In the genomic region with DNA sequence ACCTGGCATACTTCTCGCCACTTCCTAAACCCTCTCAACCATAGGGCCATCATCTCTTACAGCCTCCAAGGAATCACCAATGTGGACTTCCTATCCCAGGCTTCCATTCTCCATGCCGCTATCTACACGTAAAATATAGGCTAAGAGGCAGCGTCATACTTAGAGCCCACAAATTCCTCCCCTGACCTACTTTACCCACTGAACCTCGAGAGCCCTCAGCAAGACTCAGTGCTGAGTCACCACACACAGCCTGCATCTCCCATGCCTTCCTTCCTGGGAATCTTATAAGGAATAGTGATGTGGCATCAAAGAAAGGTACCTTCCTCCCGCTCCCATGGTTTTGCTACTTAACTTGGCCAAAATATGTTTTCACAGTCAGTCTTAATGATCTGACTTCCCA, we compare ENCODE assay signal across 26 cellular contexts.
A peak's percentile ranks its signal among the peaks of the same experiment; 100 is the strongest.
DNase-seq lines count a peak whose midpoint lies in the region; ATAC-seq and TF ChIP-seq lines count a peak whose summit lies in the region.
"Had no signal": no experiment of that assay in that cellular context is flagged by ENCODE, and none has a peak within 500 bp of the region (broad histone marks: within the 10 kb centered on the region; RNA-seq: fewer than 3 reads in every experiment).

No MANE protein-coding gene starts in this region.

- H3K4me1 ChIP-seq in neural progenitor cell: peaks cover 7% of the 10 kb centered on the region
- H3K4me1 ChIP-seq: prostate gland, uterus had no signal

- DNase-seq in Daoy (ENCODE audit: low read depth): peak; percentile 94
- DNase-seq in M059J (ENCODE audit: low read depth): peak; percentile 86
- DNase-seq in epithelial cell of esophagus (ENCODE audit: low read depth): peak; percentile 4
- no peak for DNase-seq in neural progenitor cell (ENCODE audit: low spot score)
- no peak for DNase-seq in stimulated activated naive CD4-positive, alpha-beta T cell treated with Interleukin-2 at 50 U/mL for 16 hours (lab: John Stamatoyannopoulos, UW)
- no peak for DNase-seq in foreskin fibroblast
- DNase-seq in activated T-cell treated with anti-CD3 and anti-CD28 coated beads, Interleukin-2, amount 50 U/mL, for 72 hours: no peak
- DNase-seq: activated CD4-positive, alpha-beta T cell treated with anti-CD3 and anti-CD28 coated beads, Interleukin-2, amount 50 U/mL, for 48 hours; activated naive CD4-positive, alpha-beta T cell treated with anti-CD3 and anti-CD28 coated beads for 36 hours; activated T-cell treated with anti-CD3 and anti-CD28 coated beads, Interleukin-2, amount 50 U/mL, for 1 hour; aorta; CD8-positive, alpha-beta T cell; DND-41; GOT3; mesendoderm; NCI-H146; NCI-H2227 treated with DMSO at 0.1 percent for 48 hours; nephron progenitor cell; PC-9; stimulated activated CD4-positive, alpha-beta T cell treated with anti-CD3 and anti-CD28 coated beads, Interleukin-4, amount 100 ng/mL, for 4 hours; T-helper 17 cell; uterus had no signal

- no peaks in the 10 kb centered on the region for H3K9me3 Mint-ChIP-seq in neural progenitor cell
- H3K9me3 Mint-ChIP-seq in activated T-cell treated with anti-CD3 and anti-CD28 coated beads, Interleukin-2, amount 50 U/mL, for 72 hours: no peaks in the 10 kb centered on the region
- H3K9me3 Mint-ChIP-seq: activated naive CD4-positive, alpha-beta T cell treated with anti-CD3 and anti-CD28 coated beads for 36 hours; CD8-positive, alpha-beta T cell; nephron progenitor cell; WTC11 had no signal

- no peaks in the 10 kb centered on the region for H3K9me3 ChIP-seq in neural progenitor cell (ENCODE audit: low read depth)
- H3K9me3 ChIP-seq: prostate gland, SJSA1, uterus had no signal

- no peaks in the 10 kb centered on the region for H3K27me3 ChIP-seq in neural progenitor cell
- H3K27me3 ChIP-seq: SJSA1, uterus had no signal

- H3K27ac Mint-ChIP-seq in neural progenitor cell: peak overlapping the region; percentile 89
- H3K27ac Mint-ChIP-seq in activated T-cell treated with anti-CD3 and anti-CD28 coated beads, Interleukin-2, amount 50 U/mL, for 72 hours: no peak overlapping the region
- H3K27ac Mint-ChIP-seq: activated naive CD4-positive, alpha-beta T cell treated with anti-CD3 and anti-CD28 coated beads for 36 hours; CD8-positive, alpha-beta T cell; nephron progenitor cell; T-helper 17 cell; WTC11 had no signal

- no peaks in the 10 kb centered on the region for H4K20me1 ChIP-seq in neural progenitor cell (ENCODE audit: low read depth)

- H3K27ac ChIP-seq in neural progenitor cell: no peak overlapping the region
- H3K27ac ChIP-seq: PC-9, prostate gland, SJSA1, uterus had no signal

- H3F3A ChIP-seq in neural progenitor cell (ENCODE audit: low read depth): peaks cover 4% of the 10 kb centered on the region

- H3K9ac ChIP-seq in neural progenitor cell: no peak overlapping the region

- H3K4me3 ChIP-seq in epithelial cell of esophagus (ENCODE audit: low read length): no peak overlapping the region
- H3K4me3 ChIP-seq in neural progenitor cell: no peak overlapping the region
- no peak overlapping the region for H3K4me3 ChIP-seq in foreskin fibroblast (ENCODE audit: low read depth in 1 of 2, low read length in 2 of 2)
- H3K4me3 ChIP-seq: PC-9, prostate gland, SJSA1, uterus had no signal

- H3K36me3 Mint-ChIP-seq in neural progenitor cell: no peaks in the 10 kb centered on the region
- H3K36me3 Mint-ChIP-seq in activated T-cell treated with anti-CD3 and anti-CD28 coated beads, Interleukin-2, amount 50 U/mL, for 72 hours (ENCODE audit: insufficient read depth in 2 of 2): no peaks in the 10 kb centered on the region
- H3K36me3 Mint-ChIP-seq: CD8-positive, alpha-beta T cell; WTC11 had no signal

- H3K27me3 Mint-ChIP-seq in neural progenitor cell (ENCODE audit: insufficient read depth, low read depth): peaks cover 14% of the 10 kb centered on the region
- H3K27me3 Mint-ChIP-seq in activated T-cell treated with anti-CD3 and anti-CD28 coated beads, Interleukin-2, amount 50 U/mL, for 72 hours (ENCODE audit: low read depth): peaks cover 6% of the 10 kb centered on the region

- TF ChIP-seq CTCF in epithelial cell of esophagus (IDR thresholded peaks at IDR 0.05; ENCODE audit: insufficient read depth, low read depth, low read length, missing control alignments) (no peak), neural progenitor cell (IDR thresholded peaks at IDR 0.05) (no peak), foreskin fibroblast (IDR thresholded peaks at IDR 0.05; ENCODE audit: low read depth, low read length) (no peak)

- ATAC-seq in GM21825 (IDR thresholded peaks at IDR 0.05; ENCODE audit: unreplicated experiment): no peak
- ATAC-seq in activated T-cell treated with anti-CD3 and anti-CD28 coated beads, Interleukin-2, amount 50 U/mL, for 72 hours (replicated peaks in 1 of 2): no peak
- ATAC-seq: CD8-positive, alpha-beta T cell; T-helper 17 cell; WTC11 had no signal

- no peak overlapping the region for H3K4me3 Mint-ChIP-seq in neural progenitor cell
- no peak overlapping the region for H3K4me3 Mint-ChIP-seq in activated T-cell treated with anti-CD3 and anti-CD28 coated beads, Interleukin-2, amount 50 U/mL, for 72 hours
- H3K4me3 Mint-ChIP-seq: activated naive CD4-positive, alpha-beta T cell treated with anti-CD3 and anti-CD28 coated beads for 36 hours; CD8-positive, alpha-beta T cell; nephron progenitor cell; T-helper 17 cell; WTC11 had no signal

- no peaks in the 10 kb centered on the region for H3K79me2 ChIP-seq in neural progenitor cell (ENCODE audit: low read depth)

- no peak overlapping the region for H2AFZ ChIP-seq in neural progenitor cell (replicated peaks)
- H2AFZ ChIP-seq: PC-9 had no signal

- no peak overlapping the region for H3K4me2 ChIP-seq in neural progenitor cell
- H3K4me2 ChIP-seq: PC-9 had no signal

- H3K4me1 Mint-ChIP-seq in neural progenitor cell: peaks cover 30% of the 10 kb centered on the region
- H3K4me1 Mint-ChIP-seq in activated T-cell treated with anti-CD3 and anti-CD28 coated beads, Interleukin-2, amount 50 U/mL, for 72 hours (ENCODE audit: low read depth): no peaks in the 10 kb centered on the region

- H3K36me3 ChIP-seq in neural progenitor cell: no peaks in the 10 kb centered on the region
- H3K36me3 ChIP-seq: prostate gland, SJSA1, uterus had no signal

Comparison
In these comparisons a context has a peak if more than half of its experiments do, and no peak if none do; other contexts are left out.
1. DNase-seq: peak in Daoy (single experiment), M059J (single experiment) and epithelial cell of esophagus (single experiment); none in neural progenitor cell (single experiment), stimulated activated naive CD4-positive, alpha-beta T cell treated with Interleukin-2 at 50 U/mL for 16 hours (single experiment), foreskin fibroblast (0 of 2) and activated T-cell treated with anti-CD3 and anti-CD28 coated beads, Interleukin-2, amount 50 U/mL, for 72 hours (0 of 2).